ENCODE assay signal across 22 cellular contexts in the genomic region with DNA sequence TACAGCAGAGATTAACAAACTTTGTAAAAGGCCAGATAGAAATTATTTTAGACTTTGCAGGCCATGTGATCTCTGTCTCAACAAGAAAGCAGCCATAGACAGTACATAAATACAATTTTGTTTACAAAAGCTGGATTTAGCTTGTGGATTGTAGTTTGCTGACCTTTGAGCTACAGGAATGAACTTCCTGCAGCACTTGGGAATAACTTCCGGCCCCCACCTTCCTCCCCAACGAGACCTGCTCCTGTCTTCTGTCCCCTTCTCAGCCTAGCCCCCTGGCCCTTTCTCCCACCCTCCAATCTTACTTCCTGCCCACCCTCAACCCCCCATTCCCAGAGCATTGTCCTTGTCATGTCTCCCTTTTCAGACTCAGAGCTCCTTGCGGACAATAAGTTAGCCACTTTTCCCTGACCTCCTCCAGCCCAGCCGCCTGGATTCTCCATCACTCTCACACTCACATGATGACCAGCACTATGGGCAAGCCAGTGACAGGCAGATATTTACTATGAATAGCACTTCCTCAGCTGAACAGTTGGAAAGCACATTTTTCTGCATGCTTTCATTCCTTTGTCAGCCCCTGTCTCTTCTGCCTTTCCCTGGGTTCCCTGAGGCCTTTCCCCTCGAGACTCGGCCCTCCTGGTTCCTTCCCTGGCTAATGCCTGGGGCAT. TPM values are rescaled to one million over a fixed set of nuclear protein-coding genes. Genes with fewer than 3 reads are reported as not detected.
"Had no signal": no experiment of that assay in that cellular context is flagged by ENCODE, and none has a peak within 500 bp of the region (broad histone marks: within the 10 kb centered on the region; RNA-seq: fewer than 3 reads in every experiment).

No MANE protein-coding gene starts in this region.

- H3K27ac ChIP-seq: hepatocyte, SJCRH30, transverse colon had no signal

- H3K27ac Mint-ChIP-seq: activated B cell treated with CpG ODN at 0.5 μM for 24 hours; activated CD4-positive, alpha-beta T cell treated with anti-CD3 and anti-CD28 coated beads, Interleukin-2, amount 10 ng/mL, durations not matched to agents 24 days and 14 days; activated naive CD8-positive, alpha-beta T cell treated with anti-CD3 and anti-CD28 coated beads, Interleukin-2, amount 10 ng/mL, durations not matched to agents 7 days and 5 days; activated T-helper 1 cell treated with anti-CD3 and anti-CD28 coated beads, Interleukin-12 subunit alpha, Interleukin-12 subunit beta, Interleukin-2, Interleukin-4 antibody, amounts not matched to agents 30 ng/mL and 10 ng/mL and 1 ng/mL, durations not matched to agents 14 hours and 24 hours and 36 hours; endodermal cell had no signal

- H3K4me3 Mint-ChIP-seq: activated B cell treated with CpG ODN at 0.5 μM for 24 hours; activated CD4-positive, alpha-beta T cell treated with anti-CD3 and anti-CD28 coated beads, Interleukin-2, amount 10 ng/mL, durations not matched to agents 24 days and 14 days; activated naive CD8-positive, alpha-beta T cell treated with anti-CD3 and anti-CD28 coated beads, Interleukin-2, amount 10 ng/mL, durations not matched to agents 7 days and 5 days; activated T-helper 1 cell treated with anti-CD3 and anti-CD28 coated beads, Interleukin-12 subunit alpha, Interleukin-12 subunit beta, Interleukin-2, Interleukin-4 antibody, amounts not matched to agents 30 ng/mL and 10 ng/mL and 1 ng/mL, durations not matched to agents 14 hours and 24 hours and 36 hours; endodermal cell had no signal

- H3K27me3 ChIP-seq: hepatocyte, SJCRH30, transverse colon had no signal

- H2AFZ ChIP-seq: hepatocyte had no signal

- H3K36me3 Mint-ChIP-seq: activated naive CD8-positive, alpha-beta T cell treated with anti-CD3 and anti-CD28 coated beads, Interleukin-2, amount 10 ng/mL, durations not matched to agents 7 days and 5 days had no signal

- H3K79me2 ChIP-seq: hepatocyte had no signal

- H3K4me3 ChIP-seq: hepatocyte, SJCRH30, transverse colon had no signal

- H3K4me2 ChIP-seq: hepatocyte had no signal

- H3K36me3 ChIP-seq: SJCRH30, transverse colon had no signal

- H3K9me3 ChIP-seq: transverse colon had no signal

- DNase-seq: activated B cell treated with CpG ODN at 0.5 μM for 24 hours; activated CD4-positive, alpha-beta T cell treated with anti-CD3 and anti-CD28 coated beads, Interleukin-2, amount 10 ng/mL, durations not matched to agents 24 days and 14 days; activated naive CD8-positive, alpha-beta T cell treated with anti-CD3 and anti-CD28 coated beads, Interleukin-2, amount 10 ng/mL, durations not matched to agents 7 days and 5 days; endodermal cell; kidney; mesendoderm; retina; SJCRH30; small intestine; stimulated activated CD4-positive, alpha-beta T cell treated with anti-CD3 and anti-CD28 coated beads, Interleukin-4, amount 100 ng/mL, for 24 hours; stimulated activated naive CD4-positive, alpha-beta T cell treated with Interleukin-2 at 50 U/mL for 16 hours; substantia nigra; SW 1271; transverse colon had no signal

- H3K9me3 Mint-ChIP-seq: activated B cell treated with CpG ODN at 0.5 μM for 24 hours; activated CD4-positive, alpha-beta T cell treated with anti-CD3 and anti-CD28 coated beads, Interleukin-2, amount 10 ng/mL, durations not matched to agents 24 days and 14 days; activated naive CD8-positive, alpha-beta T cell treated with anti-CD3 and anti-CD28 coated beads, Interleukin-2, amount 10 ng/mL, durations not matched to agents 7 days and 5 days; activated T-helper 1 cell treated with anti-CD3 and anti-CD28 coated beads, Interleukin-12 subunit alpha, Interleukin-12 subunit beta, Interleukin-2, Interleukin-4 antibody, amounts not matched to agents 30 ng/mL and 10 ng/mL and 1 ng/mL, durations not matched to agents 14 hours and 24 hours and 36 hours; endodermal cell had no signal

- FAIRE-seq: kidney, small intestine, TTC549 had no signal

RNA-seq across cellular contexts. Expression of gene DLX3, which starts 27.6 kb away (rescaled TPM):
- total RNA-seq: activated B cell treated with CpG ODN at 0.5 μM for 24 hours; activated naive CD8-positive, alpha-beta T cell treated with anti-CD3 and anti-CD28 coated beads, Interleukin-2, amount 10 ng/mL, durations not matched to agents 7 days and 5 days; activated T-helper 1 cell treated with anti-CD3 and anti-CD28 coated beads, Interleukin-12 subunit alpha, Interleukin-12 subunit beta, Interleukin-2, Interleukin-4 antibody, amounts not matched to agents 30 ng/mL and 10 ng/mL and 1 ng/mL, durations not matched to agents 14 hours and 24 hours and 36 hours; dermis microvascular lymphatic vessel endothelial cell; epithelial cell of proximal tubule; liver; SJCRH30; T-helper 2 cell treated with Interferon-gamma antibody and Interleukin-4, amounts not matched to agents 100 ng/mL and 5 ng/mL, for 36 hours; transverse colon had no signal
- polyA plus RNA-seq: liver had no signal

RNA-seq across cellular contexts. Expression of gene DLX4, which starts 53.6 kb away (rescaled TPM):
- total RNA-seq: activated T-helper 1 cell treated with anti-CD3 and anti-CD28 coated beads, Interleukin-12 subunit alpha, Interleukin-12 subunit beta, Interleukin-2, Interleukin-4 antibody, amounts not matched to agents 30 ng/mL and 10 ng/mL and 1 ng/mL, durations not matched to agents 14 hours and 24 hours and 36 hours; cerebellum; dermis microvascular lymphatic vessel endothelial cell; epithelial cell of proximal tubule; liver; transverse colon had no signal
- polyA plus RNA-seq: liver had no signal
